Comparison of ENCODE assay signal across 16 cellular contexts in genomic region chr18:79554321-79554720, GRCh38.
DNase-seq lines count a peak whose midpoint lies in the region; ATAC-seq and TF ChIP-seq lines count a peak whose summit lies in the region.
"Had no signal": no experiment of that assay in that cellular context is flagged by ENCODE, and none has a peak within 500 bp of the region (broad histone marks: within the 10 kb centered on the region; RNA-seq: fewer than 3 reads in every experiment).

No MANE protein-coding gene starts in this region.

- H3K27me3 ChIP-seq in neural progenitor cell (no peaks in the 10 kb centered on the region), aorta (ENCODE audit: control insufficient read depth in 1 of 2, insufficient read depth in 2 of 2, low read length in 1 of 2) (no peaks in the 10 kb centered on the region)

- H4K20me1 ChIP-seq in neural progenitor cell (ENCODE audit: low read depth), result no peaks in the 10 kb centered on the region

- H3K4me3 Mint-ChIP-seq in activated T-cell treated with anti-CD3 and anti-CD28 coated beads, Interleukin-2, amount 50 U/mL, for 24 hours, result no peak overlapping the region
- no peak overlapping the region for H3K4me3 Mint-ChIP-seq in activated T-cell treated with anti-CD3 and anti-CD28 coated beads, Interleukin-2, amount 50 U/mL, for 4 hours
- H3K4me3 Mint-ChIP-seq in endothelial cell (ENCODE audit: unreplicated experiment) (peak overlapping the region; percentile 21), neural progenitor cell (no peak overlapping the region)
- H3K4me3 Mint-ChIP-seq: CD4-positive, alpha-beta T cell had no signal

- no peaks in the 10 kb centered on the region for H3K36me3 ChIP-seq in neural progenitor cell
- H3K36me3 ChIP-seq in aorta (ENCODE audit: control insufficient read depth in 1 of 2, insufficient read depth in 2 of 2, low read length in 1 of 2), result no peaks in the 10 kb centered on the region
- H3K36me3 ChIP-seq: HAP-1 had no signal

- H3K4me1 ChIP-seq in neural progenitor cell (no peaks in the 10 kb centered on the region), aorta (ENCODE audit: control insufficient read depth in 1 of 2, insufficient read depth in 2 of 2, low read length in 2 of 2) (no peaks in the 10 kb centered on the region)
- H3K4me1 ChIP-seq: A549, Caco-2, HAP-1 had no signal

- no peak for ATAC-seq in activated T-cell treated with anti-CD3 and anti-CD28 coated beads, Interleukin-2, amount 50 U/mL, for 4 hours
- ATAC-seq in aorta (ENCODE audit: low FRiP score) (no peak), GM18868 (IDR thresholded peaks at IDR 0.05; ENCODE audit: unreplicated experiment) (no peak), HG03520 (IDR thresholded peaks at IDR 0.05; ENCODE audit: unreplicated experiment) (no peak)
- ATAC-seq: A549 had no signal

- no peaks in the 10 kb centered on the region for H3K9me3 Mint-ChIP-seq in activated T-cell treated with anti-CD3 and anti-CD28 coated beads, Interleukin-2, amount 50 U/mL, for 24 hours
- no peaks in the 10 kb centered on the region for H3K9me3 Mint-ChIP-seq in activated T-cell treated with anti-CD3 and anti-CD28 coated beads, Interleukin-2, amount 50 U/mL, for 4 hours
- H3K9me3 Mint-ChIP-seq in endothelial cell (ENCODE audit: unreplicated experiment) (no peaks in the 10 kb centered on the region), neural progenitor cell (peaks cover 8% of the 10 kb centered on the region)
- H3K9me3 Mint-ChIP-seq: CD4-positive, alpha-beta T cell had no signal

- H3F3A ChIP-seq in neural progenitor cell (ENCODE audit: low read depth), result no peaks in the 10 kb centered on the region

- no peak overlapping the region for H3K4me2 ChIP-seq in neural progenitor cell
- H3K4me2 ChIP-seq: A549 had no signal

- H3K4me1 Mint-ChIP-seq in activated T-cell treated with anti-CD3 and anti-CD28 coated beads, Interleukin-2, amount 50 U/mL, for 24 hours (ENCODE audit: low read depth), result no peaks in the 10 kb centered on the region
- H3K4me1 Mint-ChIP-seq in activated T-cell treated with anti-CD3 and anti-CD28 coated beads, Interleukin-2, amount 50 U/mL, for 4 hours (ENCODE audit: low read depth), result no peaks in the 10 kb centered on the region
- no peaks in the 10 kb centered on the region for H3K4me1 Mint-ChIP-seq in endothelial cell (ENCODE audit: unreplicated experiment)
- peaks cover 4% of the 10 kb centered on the region for H3K4me1 Mint-ChIP-seq in neural progenitor cell

- H3K27ac ChIP-seq in neural progenitor cell (no peak overlapping the region), aorta (ENCODE audit: low read depth in 1 of 2, low read length in 2 of 2) (no peak overlapping the region)
- H3K27ac ChIP-seq: 22Rv1, A549, C4-2B, GM23248, HL-60 had no signal

- H3K27ac Mint-ChIP-seq in activated T-cell treated with anti-CD3 and anti-CD28 coated beads, Interleukin-2, amount 50 U/mL, for 24 hours, result no peak overlapping the region
- no peak overlapping the region for H3K27ac Mint-ChIP-seq in endothelial cell (ENCODE audit: unreplicated experiment)
- H3K27ac Mint-ChIP-seq in neural progenitor cell, result peak overlapping the region; percentile 42
- H3K27ac Mint-ChIP-seq: CD4-positive, alpha-beta T cell had no signal

- no peak overlapping the region for H2AFZ ChIP-seq in neural progenitor cell (replicated peaks)
- H2AFZ ChIP-seq: GM23248 had no signal

- H3K9ac ChIP-seq in neural progenitor cell, result no peak overlapping the region
- H3K9ac ChIP-seq: GM23248 had no signal

- H3K36me3 Mint-ChIP-seq in activated T-cell treated with anti-CD3 and anti-CD28 coated beads, Interleukin-2, amount 50 U/mL, for 24 hours (ENCODE audit: low read depth), result no peaks in the 10 kb centered on the region
- no peaks in the 10 kb centered on the region for H3K36me3 Mint-ChIP-seq in activated T-cell treated with anti-CD3 and anti-CD28 coated beads, Interleukin-2, amount 50 U/mL, for 4 hours (ENCODE audit: insufficient read depth)
- no peaks in the 10 kb centered on the region for H3K36me3 Mint-ChIP-seq in endothelial cell (ENCODE audit: low read depth, unreplicated experiment)
- no peaks in the 10 kb centered on the region for H3K36me3 Mint-ChIP-seq in neural progenitor cell

- no peaks in the 10 kb centered on the region for H3K27me3 Mint-ChIP-seq in activated T-cell treated with anti-CD3 and anti-CD28 coated beads, Interleukin-2, amount 50 U/mL, for 24 hours
- no peaks in the 10 kb centered on the region for H3K27me3 Mint-ChIP-seq in activated T-cell treated with anti-CD3 and anti-CD28 coated beads, Interleukin-2, amount 50 U/mL, for 4 hours (ENCODE audit: low read depth)
- H3K27me3 Mint-ChIP-seq in endothelial cell (ENCODE audit: unreplicated experiment), result peaks cover 14% of the 10 kb centered on the region
- H3K27me3 Mint-ChIP-seq in neural progenitor cell (ENCODE audit: insufficient read depth, low read depth), result peaks cover 6% of the 10 kb centered on the region
- H3K27me3 Mint-ChIP-seq: CD4-positive, alpha-beta T cell had no signal

- TF ChIP-seq CTCF in endothelial cell (IDR thresholded peaks at IDR 0.05; ENCODE audit: unreplicated experiment), result no peak
- no peak for TF ChIP-seq CTCF in neural progenitor cell (IDR thresholded peaks at IDR 0.05)

- intact Hi-C loops in aorta (cut with DNase I), result no loop called here

- H3K4me3 ChIP-seq in neural progenitor cell (no peak overlapping the region), aorta (ENCODE audit: low read length in 2 of 2) (no peak overlapping the region)
- H3K4me3 ChIP-seq: A549, GM23248, HAP-1 had no signal

- DNase-seq in activated T-cell treated with anti-CD3 and anti-CD28 coated beads, Interleukin-2, amount 50 U/mL, for 24 hours, result peak; percentile 11
- no peak for DNase-seq in activated T-cell treated with anti-CD3 and anti-CD28 coated beads, Interleukin-2, amount 50 U/mL, for 4 hours
- DNase-seq in endothelial cell (ENCODE audit: low spot score) (no peak), neural progenitor cell (ENCODE audit: low spot score) (no peak), aorta (peak; percentile 24 to 50)
- DNase-seq: AML-193; Caco-2; CD4-positive, alpha-beta T cell; GM23248 had no signal

- H3K9me3 ChIP-seq in neural progenitor cell (ENCODE audit: low read depth), result no peaks in the 10 kb centered on the region
- H3K9me3 ChIP-seq in aorta (ENCODE audit: control insufficient read depth, low read length), result no peaks in the 10 kb centered on the region
- H3K9me3 ChIP-seq: A549, Caco-2, HAP-1 had no signal

- no peaks in the 10 kb centered on the region for H3K79me2 ChIP-seq in neural progenitor cell (ENCODE audit: low read depth)

- 96% methylated on average over 13 of the region's 13 CpGs for WGBS in aorta, 2 donors

Comparison
In these comparisons a context has a peak if more than half of its experiments do, and no peak if none do; other contexts are left out.
1. DNase-seq: peak in activated T-cell treated with anti-CD3 and anti-CD28 coated beads, Interleukin-2, amount 50 U/mL, for 24 hours (single experiment) and aorta (2 of 2); none in activated T-cell treated with anti-CD3 and anti-CD28 coated beads, Interleukin-2, amount 50 U/mL, for 4 hours (single experiment), endothelial cell (single experiment) and neural progenitor cell (single experiment).